In the genomic region with DNA sequence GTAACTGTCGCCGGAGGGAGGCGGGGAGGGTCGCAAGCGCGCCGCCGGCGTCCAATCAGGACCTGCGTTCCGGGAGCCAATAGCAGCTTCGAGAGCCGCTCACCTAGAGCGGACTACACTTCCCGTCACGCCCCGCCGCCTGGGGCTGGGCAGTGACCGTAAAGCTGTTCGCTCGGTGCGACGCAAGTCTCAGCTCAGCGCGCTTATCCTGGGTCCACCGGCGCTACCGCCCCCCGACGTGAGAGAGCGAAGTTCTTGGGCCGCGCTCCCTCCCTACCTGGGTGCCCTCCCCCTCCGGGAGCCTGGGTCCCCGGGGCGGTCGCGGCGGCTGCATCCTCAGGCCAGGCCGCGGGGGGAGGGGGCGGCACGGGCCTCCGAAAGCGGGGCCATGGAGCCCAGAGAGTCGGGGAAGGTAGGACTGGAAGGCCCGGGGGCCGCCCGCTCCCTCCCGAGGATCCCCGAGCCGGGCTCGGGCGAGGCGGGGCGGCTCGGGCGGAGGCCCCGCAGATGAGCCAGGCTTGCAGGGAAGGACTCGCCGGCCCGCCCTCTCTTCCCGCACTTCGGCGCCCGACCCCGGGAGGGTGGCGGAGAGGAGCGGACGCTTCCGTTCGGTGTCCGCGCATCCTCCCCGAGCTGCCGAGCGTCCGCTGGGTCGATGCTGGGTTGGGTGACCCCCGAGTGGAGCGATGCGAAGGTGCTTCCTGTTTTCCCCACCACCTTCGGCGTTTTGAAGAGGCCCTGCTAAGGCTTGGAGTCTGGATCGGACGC, we compare ENCODE assay signal across 8 cellular contexts. TPM values are rescaled to one million over a fixed set of nuclear protein-coding genes. Genes with fewer than 3 reads are reported as not detected.
A peak's percentile ranks its signal among the peaks of the same experiment; 100 is the strongest.
DNase-seq lines count a peak whose midpoint lies in the region; ATAC-seq, FAIRE-seq and TF ChIP-seq lines count a peak whose summit lies in the region.

TSS of gene ZNF862 (plus strand) at position 152 of the 768 bp plus-strand sequence. CDS start at position 389, 237 bp downstream.

- H3K36me3 ChIP-seq in KOPT-K1 (ENCODE audit: insufficient read depth, low read length) (no peaks in the 10 kb centered on the region), esophagus muscularis mucosa (no peaks in the 10 kb centered on the region)

- H3K9me3 ChIP-seq in KOPT-K1 (ENCODE audit: insufficient read depth, low read length, poor library complexity, severe bottlenecking) (no peaks in the 10 kb centered on the region), esophagus muscularis mucosa (no peaks in the 10 kb centered on the region)

- intact Hi-C loops in esophagus muscularis mucosa (cut with DNase I) = loop anchor here (5.0 kb wide), 2 partner anchors 34 to 126 kb away; partner anchors contain the start of gene ATP6V0E2

- peak within 1 kb of the TSS; percentile 80 to 90 for H3K4me3 Mint-ChIP-seq in activated T-cell treated with anti-CD3 and anti-CD28 coated beads, Interleukin-2, amount 50 U/mL, for 72 hours

- peak; percentile 98 for ATAC-seq in GM21786 (IDR thresholded peaks at IDR 0.05; ENCODE audit: unreplicated experiment)
- peak; percentile 98 for ATAC-seq in activated T-cell treated with anti-CD3 and anti-CD28 coated beads, Interleukin-2, amount 50 U/mL, for 72 hours (replicated peaks in 1 of 2)

- H3K27ac Mint-ChIP-seq in activated T-cell treated with anti-CD3 and anti-CD28 coated beads, Interleukin-2, amount 50 U/mL, for 72 hours = peak within 1 kb of the TSS; percentile 66

- H3K36me3 Mint-ChIP-seq in activated T-cell treated with anti-CD3 and anti-CD28 coated beads, Interleukin-2, amount 50 U/mL, for 72 hours (ENCODE audit: insufficient read depth in 2 of 2) = no peaks in the 10 kb centered on the region

- H3K27me3 ChIP-seq in esophagus muscularis mucosa = peaks cover 0 to 9% (median 0%) of the 10 kb centered on the region in 4 donors

- no peak for TF ChIP-seq EP300 in esophagus muscularis mucosa (IDR thresholded peaks at IDR 0.05)

- peak within 1 kb of the TSS; percentile 63 for H3K27ac ChIP-seq in KOPT-K1 (ENCODE audit: low read depth, low read length, poor library complexity, severe bottlenecking)
- peak within 1 kb of the TSS; percentile 94 to 98 (median 96) for H3K27ac ChIP-seq in esophagus muscularis mucosa (replicated peaks in 1 of 4)

- peaks cover 10 to 21% (median 17%) of the 10 kb centered on the region in 4 donors for H3K4me1 ChIP-seq in esophagus muscularis mucosa

- FAIRE-seq in RCC 7860 (lab: Jason Lieb, UNC) = peak; percentile 88

- 0% methylated on average over 11 of the region's 86 CpGs for WGBS in esophagus muscularis mucosa

- no peaks in the 10 kb centered on the region for H3K27me3 Mint-ChIP-seq in activated T-cell treated with anti-CD3 and anti-CD28 coated beads, Interleukin-2, amount 50 U/mL, for 72 hours (ENCODE audit: low read depth)

- peak within 1 kb of the TSS; percentile 86 to 99 (median 98) for H3K4me3 ChIP-seq in esophagus muscularis mucosa

- peak; percentile 17 for TF ChIP-seq POLR2A in esophagus muscularis mucosa (IDR thresholded peaks at IDR 0.05; ENCODE audit: low read depth)

- H3K4me1 Mint-ChIP-seq in activated T-cell treated with anti-CD3 and anti-CD28 coated beads, Interleukin-2, amount 50 U/mL, for 72 hours (ENCODE audit: low read depth) = peaks cover 18% of the 10 kb centered on the region

- TF ChIP-seq CTCF in esophagus muscularis mucosa (IDR thresholded peaks at IDR 0.05) = no peak

- no peaks in the 10 kb centered on the region for H3K9me3 Mint-ChIP-seq in activated T-cell treated with anti-CD3 and anti-CD28 coated beads, Interleukin-2, amount 50 U/mL, for 72 hours

- DNase-seq in DMS79 (lab: John Stamatoyannopoulos, UW) (peak; percentile 92), RCC 7860 (ENCODE audit: low spot score) (peak; percentile 96), esophagus muscularis mucosa (ENCODE audit: extremely low spot score) (peak; percentile 99), myocyte (ENCODE audit: low read depth) (peak; percentile 99)
- peak; percentile 95 to 97 for DNase-seq in activated T-cell treated with anti-CD3 and anti-CD28 coated beads, Interleukin-2, amount 50 U/mL, for 72 hours
- DNase-seq in stimulated activated CD8-positive, alpha-beta memory T cell treated with anti-CD3 and anti-CD28 coated beads, Interleukin-7, amount 100 ng/mL, for 48 hours (ENCODE audit: extremely low read depth in 1 of 2, low read depth in 1 of 2) = peak; percentile 93 to 96

RNA-seq across cellular contexts. Expression of gene ZNF862, which starts in this region (rescaled TPM):
- 10 to 100 TPM; 31.4 to 39.0 TPM for total RNA-seq in activated T-cell treated with anti-CD3 and anti-CD28 coated beads, Interleukin-2, amount 50 U/mL, for 72 hours
- total RNA-seq in esophagus muscularis mucosa (10 to 100 TPM in 3 of 4 donors, 1 to 10 TPM in 1; 9.1 to 17.1 (median 13.3) TPM), myocyte (14.2 and 16.3 TPM in 2 replicates)
- 13.5 TPM for polyA plus RNA-seq in myocyte (2012)

Comparison
In these comparisons a context has a peak if more than half of its experiments do, and no peak if none do; other contexts are left out.
1. Peak in every context shown above with its lines: DNase-seq, ATAC-seq, H3K4me3 ChIP-seq and H3K27ac ChIP-seq.